9 cellular contexts compared by ENCODE assay signal in genomic region chr13:28819748-28820098, GRCh38. TPM values are rescaled to one million over a fixed set of nuclear protein-coding genes. Genes with fewer than 3 reads are reported as not detected.
DNase-seq lines count a peak whose midpoint lies in the region; FAIRE-seq and TF ChIP-seq lines count a peak whose summit lies in the region.
"Had no signal": no experiment of that assay in that cellular context is flagged by ENCODE, and none has a peak within 500 bp of the region (broad histone marks: within the 10 kb centered on the region; RNA-seq: fewer than 3 reads in every experiment).

No MANE protein-coding gene starts in this region.

- no peaks in the 10 kb centered on the region for H3K36me3 ChIP-seq in breast epithelium
- no peaks in the 10 kb centered on the region for H3K36me3 ChIP-seq in keratinocyte (ENCODE audit: control insufficient read depth in 2 of 2, extremely low read depth in 1 of 2, insufficient read depth in 2 of 2, low read length in 2 of 2)

- no peaks in the 10 kb centered on the region for H3K9me3 ChIP-seq in breast epithelium
- no peaks in the 10 kb centered on the region for H3K9me3 ChIP-seq in keratinocyte (ENCODE audit: control insufficient read depth, low read depth, low read length)

- dilution Hi-C loops in keratinocyte (cut with MboI; ENCODE audit: extremely low pct_ligation_motif_present, low sequenced_read_pairs) = no loop called here

- H4K20me1 ChIP-seq in keratinocyte (ENCODE audit: control insufficient read depth, extremely low read depth, insufficient read depth, low read length) = no peaks in the 10 kb centered on the region

- no peak overlapping the region for H2AFZ ChIP-seq in keratinocyte (ENCODE audit: control insufficient read depth, low read length)

- H3K4me1 ChIP-seq in breast epithelium = peaks cover 3 to 4% of the 10 kb centered on the region in 2 donors
- H3K4me1 ChIP-seq in keratinocyte (ENCODE audit: control insufficient read depth, extremely low read depth, insufficient read depth, low read length) = peaks cover 3% of the 10 kb centered on the region

- no peak overlapping the region for H3K27ac ChIP-seq in breast epithelium
- H3K27ac ChIP-seq in keratinocyte (ENCODE audit: control insufficient read depth, insufficient read depth, low read length) = no peak overlapping the region

- H3K9me1 ChIP-seq in keratinocyte (ENCODE audit: control insufficient read depth, extremely low read depth, insufficient read depth, low read length) = no peaks in the 10 kb centered on the region

- no peak overlapping the region for H3K4me2 ChIP-seq in keratinocyte (ENCODE audit: control insufficient read depth, extremely low read depth, insufficient read depth, low read depth, low read length)

- intact Hi-C loops in breast epithelium (cut with DNase I; ENCODE audit: low total_unique reads) = no loop called here

- H3K27me3 ChIP-seq in breast epithelium (peaks cover 0 to 34% of the 10 kb centered on the region in 2 donors), keratinocyte (ENCODE audit: control insufficient read depth, extremely low read depth, insufficient read depth, low read length) (peaks cover 40% of the 10 kb centered on the region)

- FAIRE-seq in keratinocyte (lab: Jason Lieb, UNC) = no peak

- DNase-seq in DMS153 treated with DMSO at 0.1 percent for 48 hours (lab: John Stamatoyannopoulos, UW; ENCODE audit: unreplicated experiment) = peak; percentile 24
- no peak for DNase-seq in DMS153 (lab: John Stamatoyannopoulos, UW)
- DNase-seq in HK-2 (ENCODE audit: unreplicated experiment) = peak; percentile 44
- peak in 4 of 5 donors; percentile 5 to 42 (median 26) for DNase-seq in T-helper 1 cell
- no peak for DNase-seq in breast epithelium (ENCODE audit: low spot score in 2 of 2)
- DNase-seq in keratinocyte (ENCODE audit: low read depth, low spot score) = no peak
- DNase-seq in stimulated activated CD8-positive, alpha-beta memory T cell treated with anti-CD3 and anti-CD28 coated beads, Interleukin-12 subunit alpha, Interleukin-12 subunit beta, amount 100 ng/mL, for 4 hours (ENCODE audit: low read depth) = peak; percentile 13
- DNase-seq in NCI-H1694 treated with DMSO at 0.1 percent for 48 hours (lab: John Stamatoyannopoulos, UW) = no peak

- TF ChIP-seq POLR2A in breast epithelium (IDR thresholded peaks at IDR 0.05) = no peak

- TF ChIP-seq CTCF in breast epithelium (IDR thresholded peaks at IDR 0.05) = no peak
- peak in 2 of 3 experiments; percentile 28 to 58 for TF ChIP-seq CTCF in keratinocyte (optimal IDR thresholded peaks at IDR 0.05 in 1 of 3, IDR thresholded peaks at IDR 0.05 in 1 of 3, conservative IDR thresholded peaks at IDR 0.05 in 1 of 3; ENCODE audit: extremely low read depth in 1 of 3, insufficient read depth in 2 of 3, low read length in 3 of 3)

- no peak overlapping the region for H3K9ac ChIP-seq in keratinocyte (ENCODE audit: control insufficient read depth, extremely low read depth, insufficient read depth, low read length)

- H3K79me2 ChIP-seq in keratinocyte (ENCODE audit: control insufficient read depth, insufficient read depth, low read length) = no peaks in the 10 kb centered on the region

- H3K4me3 ChIP-seq in breast epithelium (peak overlapping the region in 2 of 3 donors; percentile 48 to 69), keratinocyte (ENCODE audit: control insufficient read depth in 2 of 3, extremely low read depth in 1 of 3, insufficient read depth in 2 of 3, low read depth in 1 of 3, low read length in 3 of 3) (no peak overlapping the region)

RNA-seq across cellular contexts. Expression of gene MTUS2, which starts 0.4 kb away (rescaled TPM):
- 1 to 10 TPM in 1 of 3 donors, under 1 TPM in 1, not detected in 1; under 0.01 to 1.0 TPM for total RNA-seq in breast epithelium
- 0.08 to 0.22 TPM (median 0.17 TPM) in 3 replicates for polyA plus RNA-seq in keratinocyte
- polyA plus RNA-seq in keratinocyte (2011; ENCODE audit: low read depth) = not detected
- 0.12 and 0.17 TPM in 2 replicates for polyA plus RNA-seq in keratinocyte (2011; cell fraction: cytosol; rRNA removed)
- 0.24 and 0.48 TPM in 2 replicates for polyA plus RNA-seq in keratinocyte (2011; cell fraction: nucleus; rRNA removed)
- 0.02 and 0.17 TPM in 2 replicates for polyA plus RNA-seq in keratinocyte (2012; ENCODE audit: low replicate concordance)
- 0.22 TPM in 1 of 3 replicates, not detected in the others for polyA minus RNA-seq in keratinocyte
- polyA minus RNA-seq in keratinocyte (2011; cell fraction: cytosol; rRNA and poly(A)+ RNA removed) = not detected
- 0.62 TPM in 1 of 2 replicates, not detected in the other for polyA minus RNA-seq in keratinocyte (2011; cell fraction: nucleus; rRNA and poly(A)+ RNA removed)
- total RNA-seq: activated CD8-positive, alpha-beta memory T cell treated with anti-CD3 and anti-CD28 coated beads for 36 hours had no signal

Comparison
In these comparisons a context has a peak if more than half of its experiments do, and no peak if none do; other contexts are left out.
1. DNase-seq: peak in DMS153 treated with DMSO at 0.1 percent for 48 hours (single experiment), HK-2 (single experiment), T-helper 1 cell (4 of 5) and stimulated activated CD8-positive, alpha-beta memory T cell treated with anti-CD3 and anti-CD28 coated beads, Interleukin-12 subunit alpha, Interleukin-12 subunit beta, amount 100 ng/mL, for 4 hours (single experiment); none in DMS153 (single experiment), breast epithelium (0 of 2), keratinocyte (single experiment) and NCI-H1694 treated with DMSO at 0.1 percent for 48 hours (single experiment).
2. H3K4me3 ChIP-seq: peak in breast epithelium (2 of 3); none in keratinocyte (0 of 3).
3. CTCF ChIP-seq: peak in keratinocyte (2 of 3); none in breast epithelium (0 of 3).